ENCODE assay signal across 24 cellular contexts in the genomic region with DNA sequence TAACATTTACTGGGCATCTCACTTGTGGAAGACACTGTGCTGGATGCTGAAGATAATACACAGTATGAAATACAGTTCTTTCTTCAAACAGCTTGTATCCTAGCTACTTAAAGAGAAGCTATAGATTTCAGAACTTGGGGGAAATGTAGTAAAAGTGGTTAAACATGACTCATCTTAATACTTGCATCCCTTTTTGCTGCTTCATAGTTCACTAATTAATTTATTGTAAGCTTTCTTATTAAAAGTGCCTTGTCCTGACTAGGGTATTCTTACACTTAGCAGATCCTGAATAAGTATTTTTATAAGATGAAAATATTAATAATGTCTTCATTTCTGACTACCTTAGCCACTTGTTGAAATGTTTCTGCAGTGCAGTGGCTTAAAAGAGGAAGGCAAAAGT.
"Had no signal": no experiment of that assay in that cellular context is flagged by ENCODE, and none has a peak within 500 bp of the region (broad histone marks: within the 10 kb centered on the region; RNA-seq: fewer than 3 reads in every experiment).

No MANE protein-coding gene starts in this region.

- H3K27me3 Mint-ChIP-seq: activated T-helper 17 cell treated with anti-CD3 and anti-CD28 coated beads, Interleukin-2, amount 50 U/mL, for 72 hours had no signal

- H3K9me3 Mint-ChIP-seq: activated naive CD4-positive, alpha-beta T cell treated with anti-CD3 and anti-CD28 coated beads, Interleukin-2, amount 50 U/mL, for 72 hours; activated T-helper 17 cell treated with anti-CD3 and anti-CD28 coated beads, Interleukin-2, amount 50 U/mL, for 72 hours; brain; mesothelial cell of epicardium; natural killer cell; T-helper 2 cell treated with Interferon-gamma antibody and Interleukin-4, amounts not matched to agents 5 μg/mL and 100 μg/mL, for 36 hours had no signal

- H3K4me3 Mint-ChIP-seq: activated CD8-positive, alpha-beta T cell treated with anti-CD3 and anti-CD28 coated beads, Interleukin-2, amount 10 ng/mL, durations not matched to agents 7 days and 5 days; activated T-helper 17 cell treated with anti-CD3 and anti-CD28 coated beads, Interleukin-2, amount 50 U/mL, for 72 hours; brain; mesothelial cell of epicardium; natural killer cell; T-helper 2 cell treated with Interferon-gamma antibody and Interleukin-4, amounts not matched to agents 5 μg/mL and 100 μg/mL, for 36 hours had no signal

- DNase-seq: activated CD4-positive, alpha-beta T cell treated with anti-CD3 and anti-CD28 coated beads, Interleukin-2, amount 50 U/mL, for 1 hour; activated CD4-positive, CD25-positive, alpha-beta regulatory T cell treated with anti-CD3 and anti-CD28 coated beads, Interleukin-2, amount 50 U/mL, for 72 hours; activated CD8-positive, alpha-beta T cell treated with anti-CD3 and anti-CD28 coated beads, Interleukin-2, amount 10 ng/mL, durations not matched to agents 7 days and 5 days; activated T-cell treated with anti-CD3 and anti-CD28 coated beads, Interleukin-2, amount 50 U/mL, for 1 hour; aorta; caudate nucleus; dermis blood vessel endothelial cell; effector memory CD4-positive, alpha-beta T cell; foreskin keratinocyte; left lung; natural killer cell; ovary; right cardiac atrium; stimulated activated CD4-positive, alpha-beta T cell treated with anti-CD3 and anti-CD28 coated beads, Interleukin-12 subunit alpha, Interleukin-12 subunit beta, amount 100 ng/mL, for 4 hours; stimulated activated CD4-positive, alpha-beta T cell treated with anti-CD3 and anti-CD28 coated beads, Interleukin-4, amount 100 ng/mL, for 4 hours; stimulated activated naive CD8-positive, alpha-beta T cell treated with anti-CD3 and anti-CD28 coated beads, Interleukin-15, Interleukin-2, amounts not matched to agents 100 U/mL and 50 U/mL, for 24 hours; upper lobe of left lung; WERI-Rb-1 had no signal

- H3K36me3 ChIP-seq: ovary, prostate gland, WERI-Rb-1 had no signal

- H3K27ac Mint-ChIP-seq: activated CD8-positive, alpha-beta T cell treated with anti-CD3 and anti-CD28 coated beads, Interleukin-2, amount 10 ng/mL, durations not matched to agents 7 days and 5 days; activated naive CD4-positive, alpha-beta T cell treated with anti-CD3 and anti-CD28 coated beads, Interleukin-2, amount 50 U/mL, for 72 hours; activated T-helper 17 cell treated with anti-CD3 and anti-CD28 coated beads, Interleukin-2, amount 50 U/mL, for 72 hours; brain; mesothelial cell of epicardium; natural killer cell; T-helper 2 cell treated with Interferon-gamma antibody and Interleukin-4, amounts not matched to agents 5 μg/mL and 100 μg/mL, for 36 hours had no signal

- H3K9me3 ChIP-seq: left lung, ovary, prostate gland, upper lobe of left lung had no signal

- H3K4me1 Mint-ChIP-seq: brain had no signal

- ATAC-seq: activated CD8-positive, alpha-beta T cell treated with anti-CD3 and anti-CD28 coated beads, Interleukin-2, amount 10 ng/mL, durations not matched to agents 7 days and 5 days; activated naive CD4-positive, alpha-beta T cell treated with anti-CD3 and anti-CD28 coated beads, Interleukin-2, amount 50 U/mL, for 72 hours; activated T-helper 17 cell treated with anti-CD3 and anti-CD28 coated beads, Interleukin-2, amount 50 U/mL, for 72 hours; foreskin keratinocyte; left lung; natural killer cell; right cardiac atrium; stimulated activated naive CD8-positive, alpha-beta T cell treated with anti-CD3 and anti-CD28 coated beads, Interleukin-15, Interleukin-2, amounts not matched to agents 100 U/mL and 50 U/mL, for 24 hours had no signal

- H3K4me1 ChIP-seq: foreskin keratinocyte, prostate gland, upper lobe of left lung had no signal

- H3K4me3 ChIP-seq: left lung, ovary, prostate gland, upper lobe of left lung had no signal

- H3K27me3 ChIP-seq: foreskin keratinocyte, left lung, ovary, upper lobe of left lung had no signal

- H3K27ac ChIP-seq: foreskin keratinocyte, left lung, ovary, prostate gland, upper lobe of left lung, WERI-Rb-1 had no signal

- H3K36me3 Mint-ChIP-seq: natural killer cell had no signal
